Comparison of ENCODE assay signal across 8 cellular contexts in the genomic region with DNA sequence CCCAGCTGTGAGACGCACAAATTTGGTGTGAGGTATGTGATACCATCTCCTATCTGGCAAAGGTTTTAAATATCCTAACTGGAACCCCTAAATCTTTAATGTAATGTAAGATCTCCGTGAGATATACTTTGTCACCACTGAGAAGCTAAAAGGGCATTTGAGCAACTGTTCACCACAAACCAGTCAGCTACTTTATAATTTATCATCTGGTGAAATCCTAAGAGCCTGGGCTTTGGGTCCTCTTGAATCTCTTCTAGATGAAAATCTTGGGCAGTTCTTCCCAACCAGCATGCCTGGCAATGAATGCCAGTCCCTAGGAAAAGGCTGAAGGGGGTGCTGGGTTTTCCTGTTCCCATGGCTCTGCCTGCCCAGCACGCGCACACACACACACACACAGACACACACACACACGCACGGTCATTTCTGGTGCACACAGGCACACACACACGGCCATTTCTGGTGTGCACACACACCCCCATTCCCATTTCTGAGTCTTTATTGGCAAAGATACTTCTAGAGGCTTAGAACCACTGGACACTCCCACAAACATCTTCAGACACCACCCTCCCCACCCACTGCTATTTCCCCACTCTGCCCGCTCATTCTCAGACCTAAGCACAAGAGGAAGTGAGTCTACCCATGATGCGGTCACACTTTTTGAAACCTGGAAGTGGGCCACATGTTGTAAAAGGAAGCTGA.
A peak's percentile ranks its signal among the peaks of the same experiment; 100 is the strongest.
DNase-seq lines count a peak whose midpoint lies in the region; ATAC-seq and TF ChIP-seq lines count a peak whose summit lies in the region.

No MANE protein-coding gene starts in this region.

- TF ChIP-seq CTCF in chondrocyte (IDR thresholded peaks at IDR 0.05): no peak

- in situ Hi-C loops in KBM-7 (cut with MboI; ENCODE audit: low pct_unique_long_range_greater_than_20kb, low sequenced_read_pairs): no loop called here

- no peaks in the 10 kb centered on the region for H3K9me3 Mint-ChIP-seq in chondrocyte (ENCODE audit: low read depth)
- no peaks in the 10 kb centered on the region for H3K9me3 Mint-ChIP-seq in memory B cell

- H3K27ac Mint-ChIP-seq in chondrocyte (ENCODE audit: unreplicated experiment) (peak overlapping the region; percentile 53), memory B cell (peak overlapping the region; percentile 80)

- H3K36me3 Mint-ChIP-seq in chondrocyte (ENCODE audit: low read depth) (no peaks in the 10 kb centered on the region), memory B cell (peaks cover under 1% of the 10 kb centered on the region)

- DNase-seq in COLO829 (ENCODE audit: low spot score): peak; percentile 63
- peak; percentile 93 for DNase-seq in KBM-7
- no peak for DNase-seq in chondrocyte (ENCODE audit: low spot score)
- peak; percentile 58 to 79 for DNase-seq in memory B cell (ENCODE audit: low spot score in 2 of 2)
- DNase-seq in stimulated activated CD8-positive, alpha-beta memory T cell treated with anti-CD3 and anti-CD28 coated beads, Interleukin-7, amount 100 ng/mL, for 1 hour (ENCODE audit: low read depth in 2 of 2): peak; percentile 44 to 51
- no peak for DNase-seq in DMS 273 (lab: John Stamatoyannopoulos, UW; ENCODE audit: unreplicated experiment)

- H3K27me3 Mint-ChIP-seq in chondrocyte (ENCODE audit: low read depth): no peaks in the 10 kb centered on the region
- H3K27me3 Mint-ChIP-seq in memory B cell: no peaks in the 10 kb centered on the region

- H3K4me3 Mint-ChIP-seq in chondrocyte (ENCODE audit: unreplicated experiment) (no peak overlapping the region), memory B cell (peak overlapping the region; percentile 69)

- H3K4me1 Mint-ChIP-seq in chondrocyte (ENCODE audit: low read depth) (peaks cover 56% of the 10 kb centered on the region), memory B cell (peaks cover 58% of the 10 kb centered on the region)

- ATAC-seq in GM21528 (IDR thresholded peaks at IDR 0.05; ENCODE audit: low FRiP score, unreplicated experiment): peak; percentile 62
- peak; percentile 77 to 81 for ATAC-seq in activated CD4-positive, CD25-positive, alpha-beta regulatory T cell treated with anti-CD3 and anti-CD28 coated beads, Interleukin-2, amount 50 U/mL, for 24 hours
- peak; percentile 89 for ATAC-seq in memory B cell (ENCODE audit: low read depth)

Comparison
In these comparisons a context has a peak if more than half of its experiments do, and no peak if none do; other contexts are left out.
1. DNase-seq: peak in COLO829 (single experiment), KBM-7 (single experiment), memory B cell (2 of 2) and stimulated activated CD8-positive, alpha-beta memory T cell treated with anti-CD3 and anti-CD28 coated beads, Interleukin-7, amount 100 ng/mL, for 1 hour (2 of 2); none in chondrocyte (single experiment) and DMS 273 (single experiment).
2. Peak in every context shown above with its lines, with median percentiles within 50 percentile points of each other: ATAC-seq.